26 cellular contexts compared by ENCODE assay signal in the genomic region with DNA sequence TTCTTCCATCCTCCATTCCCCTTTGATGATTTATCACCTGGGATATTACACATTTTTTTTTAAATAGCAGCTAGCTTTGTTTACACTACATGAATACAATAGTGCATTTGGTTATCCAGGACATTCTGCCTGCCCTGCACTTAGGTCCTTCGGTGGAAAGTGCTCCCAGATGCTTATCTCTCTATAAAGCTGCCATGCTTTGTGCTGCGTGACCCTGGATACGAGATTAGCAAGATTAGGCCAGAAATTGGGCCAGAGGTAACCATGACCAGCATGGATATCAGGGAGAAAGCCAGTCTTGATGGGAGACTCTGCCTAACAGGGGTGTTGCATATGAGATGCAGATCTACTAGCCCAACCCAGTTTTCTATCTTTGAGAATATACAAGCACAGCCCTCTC. TPM values are rescaled to one million over a fixed set of nuclear protein-coding genes. Genes with fewer than 3 reads are reported as not detected.
"Had no signal": no experiment of that assay in that cellular context is flagged by ENCODE, and none has a peak within 500 bp of the region (broad histone marks: within the 10 kb centered on the region; RNA-seq: fewer than 3 reads in every experiment).

No MANE protein-coding gene starts in this region.

- DNase-seq: activated CD4-positive, alpha-beta memory T cell treated with anti-CD3 and anti-CD28 coated beads for 36 hours; activated CD4-positive, alpha-beta T cell treated with anti-CD3 and anti-CD28 coated beads, Interleukin-2, amount 10 ng/mL, durations not matched to agents 7 days and 5 days; activated CD4-positive, CD25-positive, alpha-beta regulatory T cell; activated CD8-positive, alpha-beta memory T cell treated with anti-CD3 and anti-CD28 coated beads for 24 hours; activated effector memory CD4-positive, alpha-beta T cell treated with anti-CD3 and anti-CD28 coated beads, Interleukin-2, amount 50 U/mL, for 16 hours; activated naive CD4-positive, alpha-beta T cell treated with Interleukin-2 at 50 U/mL for 16 hours; activated naive CD8-positive, alpha-beta T cell treated with anti-CD3 and anti-CD28 coated beads for 36 hours; activated T-cell treated with anti-CD3 and anti-CD28 coated beads, Interleukin-2, amount 50 U/mL, for 4 hours; cerebellar nuclear complex; colonic mucosa; MM.1S; NCI-H187; NCI-H2081; NCI-H2171; NCI-H2227 treated with DMSO at 0.1 percent for 48 hours; NCI-H446 treated with DMSO at 0.1 percent for 48 hours; NCI-H524 treated with DMSO at 0.1 percent for 48 hours; NCI-H774; NK-92 treated with Interleukin-12 subunit alpha and Interleukin-12 subunit beta, amount 100 ng/mL, for 24 hours; Right ventricle myocardium superior; SJCRH30; T-helper 9 cell had no signal

- H3K27ac ChIP-seq: colonic mucosa, Peyer's patch, RWPE1, SJCRH30 had no signal

- H3K4me3 ChIP-seq: colonic mucosa, Peyer's patch, SJCRH30 had no signal

- H3K36me3 ChIP-seq: colonic mucosa, Peyer's patch, SJCRH30 had no signal

- H3K27me3 ChIP-seq: colonic mucosa, Peyer's patch, SJCRH30 had no signal

- H3K9me3 ChIP-seq: colonic mucosa, Peyer's patch, SJCRH30 had no signal

- H3K4me1 ChIP-seq: colonic mucosa, SJCRH30 had no signal

RNA-seq across cellular contexts. Expression of a gene that starts 12.1 kb away (rescaled TPM):
- total RNA-seq: activated CD4-positive, alpha-beta memory T cell treated with anti-CD3 and anti-CD28 coated beads for 36 hours; activated CD4-positive, alpha-beta T cell treated with anti-CD3 and anti-CD28 coated beads, Interleukin-2, amount 10 ng/mL, durations not matched to agents 7 days and 5 days; activated naive CD8-positive, alpha-beta T cell treated with anti-CD3 and anti-CD28 coated beads for 36 hours; activated T-cell treated with anti-CD3 and anti-CD28 coated beads, Interleukin-2, amount 50 U/mL, for 4 hours; cardiac septum; colonic mucosa; Peyer's patch; Right ventricle myocardium superior; SJCRH30 had no signal
- polyA plus RNA-seq: adipose tissue had no signal

RNA-seq across cellular contexts. Expression of a gene that starts 34.0 kb away (rescaled TPM):
- total RNA-seq: activated CD4-positive, alpha-beta memory T cell treated with anti-CD3 and anti-CD28 coated beads for 36 hours; activated CD4-positive, alpha-beta T cell treated with anti-CD3 and anti-CD28 coated beads, Interleukin-2, amount 10 ng/mL, durations not matched to agents 7 days and 5 days; activated naive CD8-positive, alpha-beta T cell treated with anti-CD3 and anti-CD28 coated beads for 36 hours; activated T-cell treated with anti-CD3 and anti-CD28 coated beads, Interleukin-2, amount 50 U/mL, for 4 hours; cardiac septum; colonic mucosa; Peyer's patch; Right ventricle myocardium superior; SJCRH30 had no signal
- polyA plus RNA-seq: adipose tissue had no signal

RNA-seq across cellular contexts. Expression of a gene that starts 42.0 kb away (rescaled TPM):
- total RNA-seq: activated CD4-positive, alpha-beta memory T cell treated with anti-CD3 and anti-CD28 coated beads for 36 hours; activated CD4-positive, alpha-beta T cell treated with anti-CD3 and anti-CD28 coated beads, Interleukin-2, amount 10 ng/mL, durations not matched to agents 7 days and 5 days; activated naive CD8-positive, alpha-beta T cell treated with anti-CD3 and anti-CD28 coated beads for 36 hours; cardiac septum; Peyer's patch; Right ventricle myocardium superior had no signal

RNA-seq across cellular contexts. Expression of a gene that starts 52.1 kb away (rescaled TPM):
- total RNA-seq: activated CD4-positive, alpha-beta memory T cell treated with anti-CD3 and anti-CD28 coated beads for 36 hours; activated CD4-positive, alpha-beta T cell treated with anti-CD3 and anti-CD28 coated beads, Interleukin-2, amount 10 ng/mL, durations not matched to agents 7 days and 5 days; activated naive CD8-positive, alpha-beta T cell treated with anti-CD3 and anti-CD28 coated beads for 36 hours; activated T-cell treated with anti-CD3 and anti-CD28 coated beads, Interleukin-2, amount 50 U/mL, for 4 hours; cardiac septum; colonic mucosa; Peyer's patch; Right ventricle myocardium superior; SJCRH30 had no signal
- polyA plus RNA-seq: adipose tissue had no signal

RNA-seq across cellular contexts. Expression of a gene that starts 58.9 kb away (rescaled TPM):
- total RNA-seq: activated CD4-positive, alpha-beta T cell treated with anti-CD3 and anti-CD28 coated beads, Interleukin-2, amount 10 ng/mL, durations not matched to agents 7 days and 5 days; activated naive CD8-positive, alpha-beta T cell treated with anti-CD3 and anti-CD28 coated beads for 36 hours; activated T-cell treated with anti-CD3 and anti-CD28 coated beads, Interleukin-2, amount 50 U/mL, for 4 hours; cardiac septum; Peyer's patch; Right ventricle myocardium superior had no signal
